ENCODE assay signal across 8 cellular contexts in genomic region chr2:86036790-86037138, GRCh38.
DNase-seq lines count a peak whose midpoint lies in the region; ATAC-seq and TF ChIP-seq lines count a peak whose summit lies in the region.

No MANE protein-coding gene starts in this region.

- H3K4me1 ChIP-seq in body of pancreas (peaks cover 38% of the 10 kb centered on the region), mucosa of stomach (ENCODE audit: control insufficient read depth, insufficient read depth, low read length) (peaks cover 36% of the 10 kb centered on the region), thyroid gland (peaks cover 52 to 74% of the 10 kb centered on the region in 2 donors)

- H3K4me1 Mint-ChIP-seq in activated CD8-positive, alpha-beta memory T cell treated with anti-CD3 and anti-CD28 coated beads, Interleukin-2, amount 10 ng/mL, durations not matched to agents 7 days and 5 days, result peaks cover 76% of the 10 kb centered on the region

- peak overlapping the region; percentile 79 to 94 (median 91) for H3K27ac ChIP-seq in body of pancreas
- H3K27ac ChIP-seq in thyroid gland, result peak overlapping the region; percentile 99 to 100 (median 100)

- H3K9me3 Mint-ChIP-seq in activated CD8-positive, alpha-beta memory T cell treated with anti-CD3 and anti-CD28 coated beads, Interleukin-2, amount 10 ng/mL, durations not matched to agents 7 days and 5 days (ENCODE audit: low read depth), result no peaks in the 10 kb centered on the region

- no peaks in the 10 kb centered on the region for H3K27me3 Mint-ChIP-seq in activated CD8-positive, alpha-beta memory T cell treated with anti-CD3 and anti-CD28 coated beads, Interleukin-2, amount 10 ng/mL, durations not matched to agents 7 days and 5 days

- no peak overlapping the region for H3K4me3 ChIP-seq in body of pancreas
- H3K4me3 ChIP-seq in mucosa of stomach (ENCODE audit: low read length), result no peak overlapping the region
- H3K4me3 ChIP-seq in thyroid gland (replicated peaks in 1 of 3), result no peak overlapping the region

- CTCF ChIA-PET in activated CD8-positive, alpha-beta memory T cell treated with anti-CD3 and anti-CD28 coated beads, Interleukin-2, amount 10 ng/mL, durations not matched to agents 7 days and 5 days (lab: Charles Lee), result interaction anchor here (0.7 to 8.4 kb wide), 23 partner anchors 11 to 399 kb away, joined by 3 to 121 read pairs (median 5); partner anchors contain the start of gene ST3GAL5

- no peak for DNase-seq in activated CD8-positive, alpha-beta memory T cell treated with anti-CD3 and anti-CD28 coated beads, Interleukin-2, amount 10 ng/mL, durations not matched to agents 7 days and 5 days
- no peak for DNase-seq in activated CD8-positive, alpha-beta memory T cell treated with anti-CD3 and anti-CD28 coated beads, Interleukin-2, amount 50 U/mL, for 4 hours
- DNase-seq in body of pancreas (peak in 2 of 4 donors; percentile 46 to 68), thyroid gland (peak in 1 of 2 donors; percentile 86), 8988T (no peak)

- peaks cover 39% of the 10 kb centered on the region for H3K36me3 Mint-ChIP-seq in activated CD8-positive, alpha-beta memory T cell treated with anti-CD3 and anti-CD28 coated beads, Interleukin-2, amount 10 ng/mL, durations not matched to agents 7 days and 5 days

- intact Hi-C loops in body of pancreas (cut with DNase I), result no loop called here
- intact Hi-C loops in thyroid gland (cut with DNase I), result no loop called here

- H3K36me3 ChIP-seq in body of pancreas (replicated peaks in 1 of 2; ENCODE audit: insufficient read depth in 1 of 2, low read depth in 2 of 2) (no peaks in the 10 kb centered on the region), mucosa of stomach (ENCODE audit: control insufficient read depth, insufficient read depth, low read length) (peaks cover 4% of the 10 kb centered on the region), thyroid gland (peaks cover 3 to 7% of the 10 kb centered on the region in 2 donors)

- TF ChIP-seq POLR2A in body of pancreas (IDR thresholded peaks at IDR 0.05) (no peak), thyroid gland (IDR thresholded peaks at IDR 0.05) (no peak)

- TF ChIP-seq CTCF in body of pancreas (IDR thresholded peaks at IDR 0.05), result no peak
- TF ChIP-seq CTCF in thyroid gland (IDR thresholded peaks at IDR 0.05), result no peak

- no peak for ATAC-seq in activated CD8-positive, alpha-beta memory T cell treated with anti-CD3 and anti-CD28 coated beads, Interleukin-2, amount 10 ng/mL, durations not matched to agents 7 days and 5 days
- ATAC-seq in body of pancreas, result peak; percentile 18
- ATAC-seq in HG02884 (IDR thresholded peaks at IDR 0.05; ENCODE audit: unreplicated experiment), result no peak
- ATAC-seq in HG02623 (IDR thresholded peaks at IDR 0.05; ENCODE audit: unreplicated experiment), result no peak

- H3K27me3 ChIP-seq in body of pancreas (no peaks in the 10 kb centered on the region), mucosa of stomach (ENCODE audit: control insufficient read depth, insufficient read depth, low read length) (no peaks in the 10 kb centered on the region), thyroid gland (no peaks in the 10 kb centered on the region)

- H3K27ac Mint-ChIP-seq in activated CD8-positive, alpha-beta memory T cell treated with anti-CD3 and anti-CD28 coated beads, Interleukin-2, amount 10 ng/mL, durations not matched to agents 7 days and 5 days, result peak overlapping the region; percentile 95

- no peaks in the 10 kb centered on the region for H3K9me3 ChIP-seq in body of pancreas
- H3K9me3 ChIP-seq in mucosa of stomach (ENCODE audit: control insufficient read depth, low read length), result no peaks in the 10 kb centered on the region
- no peaks in the 10 kb centered on the region for H3K9me3 ChIP-seq in thyroid gland

- H3K9ac ChIP-seq in mucosa of stomach (ENCODE audit: low read length), result peak overlapping the region; percentile 19

- H3K4me3 Mint-ChIP-seq in activated CD8-positive, alpha-beta memory T cell treated with anti-CD3 and anti-CD28 coated beads, Interleukin-2, amount 10 ng/mL, durations not matched to agents 7 days and 5 days, result peak overlapping the region; percentile 63

- WGBS in body of pancreas, 2 donors, result 37 to 48% methylated on average over 5 of the region's 5 CpGs
- WGBS in thyroid gland, 2 donors, result 14 to 18% methylated on average over 5 of the region's 5 CpGs
